Comparison of ENCODE assay signal across 1 cellular context in the genomic region with DNA sequence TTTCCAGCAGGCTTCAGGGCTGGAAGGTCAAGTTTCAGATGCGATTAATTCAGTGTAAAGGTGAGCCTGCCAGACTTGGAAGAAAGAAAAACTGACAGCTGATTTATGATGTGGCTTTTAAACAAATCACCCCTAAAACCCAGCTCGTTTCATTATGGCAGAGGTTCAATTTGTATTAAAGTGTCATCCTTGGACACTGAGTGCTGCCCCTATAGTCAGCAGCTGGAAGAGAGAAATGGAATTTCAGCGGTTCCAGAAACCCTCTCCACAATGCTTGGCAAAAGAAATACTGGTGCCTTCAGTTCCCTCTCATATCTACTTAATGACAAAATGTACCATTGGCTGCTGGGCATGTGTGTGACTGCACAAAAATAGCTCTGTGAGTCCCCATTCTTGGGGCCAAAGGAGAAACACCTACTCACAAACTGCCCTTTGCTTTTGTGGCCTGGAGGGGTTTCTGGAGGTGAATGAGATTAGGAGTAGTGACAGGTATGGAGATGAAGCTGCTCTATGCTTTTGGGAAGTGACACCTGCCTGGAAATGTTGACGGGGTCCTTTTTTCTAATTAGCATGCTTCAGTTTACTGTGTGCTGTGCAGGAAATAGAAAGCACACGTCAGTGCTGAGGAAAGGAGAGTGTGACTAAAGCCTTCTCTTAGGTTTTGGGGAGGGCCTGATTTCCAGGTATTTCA.
TF ChIP-seq lines count a peak whose summit lies in the region.

No MANE protein-coding gene starts in this region.

TF ChIP-seq in HCT116, 20 proteins besides CTCF, POLR2A, EP300 and RAD21 (continued from another document):
- TF ChIP-seq TCF7L2 (IDR thresholded peaks at IDR 0.05; ENCODE audit: borderline replicate concordance, extremely low read depth, insufficient read depth, insufficient read length): no peak
- TF ChIP-seq, protein P1, sequence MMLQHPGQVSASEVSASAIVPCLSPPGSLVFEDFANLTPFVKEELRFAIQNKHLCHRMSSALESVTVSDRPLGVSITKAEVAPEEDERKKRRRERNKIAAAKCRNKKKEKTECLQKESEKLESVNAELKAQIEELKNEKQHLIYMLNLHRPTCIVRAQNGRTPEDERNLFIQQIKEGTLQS (IDR thresholded peaks at IDR 0.05): no peak
- TF ChIP-seq, protein P2, sequence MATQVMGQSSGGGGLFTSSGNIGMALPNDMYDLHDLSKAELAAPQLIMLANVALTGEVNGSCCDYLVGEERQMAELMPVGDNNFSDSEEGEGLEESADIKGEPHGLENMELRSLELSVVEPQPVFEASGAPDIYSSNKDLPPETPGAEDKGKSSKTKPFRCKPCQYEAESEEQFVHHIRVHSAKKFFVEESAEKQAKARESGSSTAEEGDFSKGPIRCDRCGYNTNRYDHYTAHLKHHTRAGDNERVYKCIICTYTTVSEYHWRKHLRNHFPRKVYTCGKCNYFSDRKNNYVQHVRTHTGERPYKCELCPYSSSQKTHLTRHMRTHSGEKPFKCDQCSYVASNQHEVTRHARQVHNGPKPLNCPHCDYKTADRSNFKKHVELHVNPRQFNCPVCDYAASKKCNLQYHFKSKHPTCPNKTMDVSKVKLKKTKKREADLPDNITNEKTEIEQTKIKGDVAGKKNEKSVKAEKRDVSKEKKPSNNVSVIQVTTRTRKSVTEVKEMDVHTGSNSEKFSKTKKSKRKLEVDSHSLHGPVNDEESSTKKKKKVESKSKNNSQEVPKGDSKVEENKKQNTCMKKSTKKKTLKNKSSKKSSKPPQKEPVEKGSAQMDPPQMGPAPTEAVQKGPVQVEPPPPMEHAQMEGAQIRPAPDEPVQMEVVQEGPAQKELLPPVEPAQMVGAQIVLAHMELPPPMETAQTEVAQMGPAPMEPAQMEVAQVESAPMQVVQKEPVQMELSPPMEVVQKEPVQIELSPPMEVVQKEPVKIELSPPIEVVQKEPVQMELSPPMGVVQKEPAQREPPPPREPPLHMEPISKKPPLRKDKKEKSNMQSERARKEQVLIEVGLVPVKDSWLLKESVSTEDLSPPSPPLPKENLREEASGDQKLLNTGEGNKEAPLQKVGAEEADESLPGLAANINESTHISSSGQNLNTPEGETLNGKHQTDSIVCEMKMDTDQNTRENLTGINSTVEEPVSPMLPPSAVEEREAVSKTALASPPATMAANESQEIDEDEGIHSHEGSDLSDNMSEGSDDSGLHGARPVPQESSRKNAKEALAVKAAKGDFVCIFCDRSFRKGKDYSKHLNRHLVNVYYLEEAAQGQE (IDR thresholded peaks at IDR 0.05; ENCODE audit: low read depth): no peak
- no peak for TF ChIP-seq SP1 (IDR thresholded peaks at IDR 0.05; ENCODE audit: low read depth)
- TF ChIP-seq JUND (IDR thresholded peaks at IDR 0.05): no peak
